8 cellular contexts compared by ENCODE assay signal in genomic region chr1:24008574-24009184, GRCh38. TPM values are rescaled to one million over a fixed set of nuclear protein-coding genes. Genes with fewer than 3 reads are reported as not detected.
DNase-seq lines count a peak whose midpoint lies in the region; ATAC-seq and TF ChIP-seq lines count a peak whose summit lies in the region.
"Not testable (repeated sequence)": the region's sequence is repeated elsewhere in the genome, so short reads cannot be mapped to it uniquely, and the experiment has no call there.

No MANE protein-coding gene starts in this region.

- ATAC-seq in Panc1 (0 out of 2 replicates have a peak, but pooled peaks have one; percentile 6), right cardiac atrium (peak; percentile 64 to 66)

- BruUV-seq in Panc1 (replicated peaks; lab: Mats Ljungman, UMichigan), result not testable (repeated sequence)

- peaks cover 31% of the 10 kb centered on the region for H3K4me1 Mint-ChIP-seq in progenitor cell of endocrine pancreas (ENCODE audit: low read depth)

- H3K27me3 ChIP-seq in Panc1 (ENCODE audit: control insufficient read depth, insufficient read depth, low read length); right cardiac atrium (ENCODE audit: control insufficient read depth, insufficient read depth): not testable (repeated sequence)

- not testable (repeated sequence) for H3K27me3 Mint-ChIP-seq in progenitor cell of endocrine pancreas

- not testable (repeated sequence) for H3K4me3 ChIP-seq in AG10803 (ENCODE audit: low read length); Panc1 (ENCODE audit: low read depth in 2 of 2, low read length in 2 of 2); astrocyte of the cerebellum (ENCODE audit: low read depth, low read length); right cardiac atrium (ENCODE audit: low read length)

- 12% methylated on average over 3 of the region's 3 CpGs for WGBS in right cardiac atrium

- in situ Hi-C loops in Panc1 (cut with HindIII; ENCODE audit: low pct_unique_long_range_greater_than_20kb, low sequenced_read_pairs); astrocyte of the cerebellum (cut with HindIII; ENCODE audit: low sequenced_read_pairs): not testable (repeated sequence)

- peak; percentile 57 for DNase-seq in AG10803 (ENCODE audit: low read depth)
- peak; percentile 37 for DNase-seq in HEK293T (ENCODE audit: extremely low spot score)
- peak; percentile 33 for DNase-seq in NCI-H2107 treated with DMSO at 0.1 percent for 48 hours (lab: John Stamatoyannopoulos, UW; ENCODE audit: unreplicated experiment)
- DNase-seq in Panc1 (ENCODE audit: low read depth, low spot score); right cardiac atrium; progenitor cell of endocrine pancreas (ENCODE audit: low spot score, unreplicated experiment): not testable (repeated sequence)
- DNase-seq in astrocyte of the cerebellum (ENCODE audit: low read depth), result peak; percentile 63
- DNase-seq in dermis blood vessel endothelial cell, result peak; percentile 58

- H3K27ac Mint-ChIP-seq in progenitor cell of endocrine pancreas, result peak overlapping the region; percentile 91

- H3K36me3 ChIP-seq in Panc1 (ENCODE audit: control insufficient read depth, insufficient read depth, low read length), result not testable (repeated sequence)

- not testable (repeated sequence) for TF ChIP-seq CTCF in AG10803 (conservative IDR thresholded peaks at IDR 0.05; ENCODE audit: low read length); Panc1 (IDR thresholded peaks at IDR 0.05); astrocyte of the cerebellum (IDR thresholded peaks at IDR 0.05; ENCODE audit: low read depth, low read length, missing control alignments); progenitor cell of endocrine pancreas (IDR thresholded peaks at IDR 0.05; ENCODE audit: unreplicated experiment)

- not testable (repeated sequence) for H3K9me3 ChIP-seq in Panc1 (ENCODE audit: control insufficient read depth, insufficient read depth, low read depth, low read length); right cardiac atrium (ENCODE audit: control insufficient read depth, low read length)

- not testable (repeated sequence) for H3K4me3 Mint-ChIP-seq in progenitor cell of endocrine pancreas (ENCODE audit: low read depth)

- not testable (repeated sequence) for H3K27ac ChIP-seq in Panc1 (ENCODE audit: low read length); right cardiac atrium (ENCODE audit: low read length)

- H3K4me1 ChIP-seq in Panc1 (ENCODE audit: control insufficient read depth, insufficient read depth, low read length), result peaks cover 22% of the 10 kb centered on the region
- H3K4me1 ChIP-seq in right cardiac atrium (ENCODE audit: control insufficient read depth, insufficient read depth, low read length), result not testable (repeated sequence)

- not testable (repeated sequence) for H3K9me3 Mint-ChIP-seq in progenitor cell of endocrine pancreas (ENCODE audit: low read depth)

- intact Hi-C loops in Panc1 (cut with micrococcal nuclease; ENCODE audit: unreplicated experiment); right cardiac atrium (cut with DNase I): not testable (repeated sequence)

- POLR2A ChIA-PET in HEK293T (lab: Yijun Ruan, JAX), result interaction anchor here (1.4 to 2.6 kb wide), 3 partner anchors 28 to 49 kb away, joined by 4 to 18 read pairs (median 8); partner anchors contain the start of genes PNRC2 and SRSF10
- POLR2A ChIA-PET in Panc1 (lab: Charles Lee), result interaction anchor here (0.5 kb wide), 1 partner anchor 66 kb away, joined by 3 read pairs; no protein-coding TSS in a partner anchor

- CTCF ChIA-PET in HEK293T (lab: Yijun Ruan, JAX), result interaction anchor here (1.2 kb wide), 1 partner anchor 33 kb away, joined by 3 read pairs; no protein-coding TSS in a partner anchor
- CTCF ChIA-PET in Panc1 (lab: Charles Lee), result interaction anchor here (1.1 kb wide), 1 partner anchor 18 kb away, joined by 3 read pairs; no protein-coding TSS in a partner anchor

- not testable (repeated sequence) for H3K36me3 Mint-ChIP-seq in progenitor cell of endocrine pancreas (ENCODE audit: insufficient read depth)

TF ChIP-seq in HEK293T, 16 proteins besides CTCF, POLR2A, EP300 and RAD21:
- peak; percentile 86 for TF ChIP-seq ZNF384 (IDR thresholded peaks at IDR 0.05)

RNA-seq across cellular contexts. Expression of gene SRSF10, which starts 28.6 kb away (rescaled TPM):
- total RNA-seq in Panc1 (2021; ENCODE audit: unreplicated experiment) (137 TPM), dermis blood vessel endothelial cell (108 and 109 TPM in 2 replicates), right cardiac atrium (10 to 100 TPM; 49.8 to 59.0 (median 53.0) TPM), progenitor cell of endocrine pancreas (215 and 220 TPM in 2 replicates)
- 80.1 TPM for polyA plus RNA-seq in Panc1 (2012; ENCODE audit: insufficient read length)
- 39.8 TPM for polyA plus RNA-seq in right cardiac atrium

RNA-seq across cellular contexts. Expression of gene PNRC2, which starts 49.1 kb away (rescaled TPM):
- total RNA-seq in Panc1 (2021; ENCODE audit: unreplicated experiment) (97.4 TPM), dermis blood vessel endothelial cell (157 and 190 TPM in 2 replicates), right cardiac atrium (100 to 1,000 TPM in 1 of 4 donors, 10 to 100 TPM in 3; 74.6 to 104 (median 87.6) TPM), progenitor cell of endocrine pancreas (148 and 158 TPM in 2 replicates)
- polyA plus RNA-seq in Panc1 (2012; ENCODE audit: insufficient read length), result 54.1 TPM
- 82.2 TPM for polyA plus RNA-seq in right cardiac atrium
